Comparison of ENCODE assay signal across 8 cellular contexts in the genomic region with DNA sequence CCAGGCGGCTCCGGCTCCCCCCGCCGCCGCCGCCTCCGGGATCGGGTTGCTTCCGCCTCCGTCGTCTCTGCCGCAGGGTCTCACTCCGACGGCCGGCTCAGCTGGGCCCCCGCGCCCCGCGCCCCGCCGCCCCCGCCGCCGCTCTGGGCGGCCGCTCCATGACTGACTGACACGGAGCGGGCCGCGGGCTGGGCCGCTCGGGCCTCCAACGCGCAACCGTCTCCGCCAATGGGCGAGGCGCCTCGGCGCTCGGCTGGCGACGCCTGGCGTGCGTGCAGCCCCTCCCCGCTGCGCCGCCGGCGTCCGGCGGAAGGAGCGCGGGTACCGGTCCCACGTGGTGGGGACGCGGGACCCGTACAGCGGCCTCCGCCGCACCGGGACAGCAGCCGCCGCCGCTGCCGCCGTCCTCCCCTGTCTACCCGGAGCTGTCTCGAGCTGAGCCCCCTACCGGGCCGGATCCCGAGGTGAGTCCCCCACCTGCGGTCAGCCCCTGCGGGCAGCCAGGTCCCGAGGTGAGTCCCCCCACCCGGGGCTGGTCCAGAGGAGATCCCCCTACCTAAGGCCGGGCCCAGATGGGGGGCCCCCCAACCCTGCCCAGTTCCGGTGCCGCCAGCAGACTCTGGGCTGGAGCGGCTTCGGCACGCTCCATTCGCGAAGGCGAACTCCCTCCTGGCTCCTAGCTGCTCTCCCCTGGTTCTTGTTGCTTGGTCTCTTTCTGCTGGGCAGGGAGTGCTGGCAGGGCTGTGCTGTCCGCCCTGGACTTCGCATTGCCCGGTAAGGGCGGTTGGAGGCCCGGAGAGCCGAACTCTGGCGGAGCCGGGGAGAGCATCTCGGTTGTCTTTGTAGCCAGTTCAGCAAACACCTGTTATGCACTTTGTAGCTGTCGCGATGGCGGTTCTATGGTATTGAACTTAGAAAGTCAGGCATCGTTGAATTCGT. TPM values are rescaled to one million over a fixed set of nuclear protein-coding genes. Genes with fewer than 3 reads are reported as not detected.
DNase-seq lines count a peak whose midpoint lies in the region; ATAC-seq, FAIRE-seq and TF ChIP-seq lines count a peak whose summit lies in the region.

TAF5L (minus strand) TSS at position 230 of the 939 bp plus-strand sequence. CDS start 11,640 bp downstream, outside the sequence.
URB2 (plus strand) TSS at position 355 of the 939 bp plus-strand sequence. CDS start 1,387 bp downstream, outside the sequence.

- ATAC-seq in A549 = peak; percentile 95 to 98
- peak; percentile 81 for ATAC-seq in GM18520 (IDR thresholded peaks at IDR 0.05; ENCODE audit: unreplicated experiment)
- ATAC-seq in HG03064 (IDR thresholded peaks at IDR 0.05; ENCODE audit: low read depth, unreplicated experiment) = peak; percentile 79
- ATAC-seq in activated B cell treated with CpG ODN at 0.5 μM for 24 hours (ENCODE audit: low read depth) = peak; percentile 92

- H3K36me3 ChIP-seq in spleen = peaks cover 0 to 11% (median 0%) of the 10 kb centered on the region in 6 donors

- no peaks in the 10 kb centered on the region for H3K27me3 Mint-ChIP-seq in activated B cell treated with CpG ODN at 0.5 μM for 24 hours

- TF ChIP-seq CTCF in A549 (IDR thresholded peaks at IDR 0.05) (no peak), activated B cell treated with CpG ODN at 0.5 μM for 24 hours (IDR thresholded peaks at IDR 0.05) (no peak), spleen (IDR thresholded peaks at IDR 0.05 in 8 of 11, conservative IDR thresholded peaks at IDR 0.05 in 3 of 11) (peak in 2 of 11 experiments; percentile 23 to 41)

- no peaks in the 10 kb centered on the region for H3K27me3 ChIP-seq in spleen (replicated peaks in 1 of 7)

- TF ChIP-seq EP300 in A549 (IDR thresholded peaks at IDR 0.05) = no peak

- CTCF ChIA-PET in A549 (lab: Yijun Ruan, JAX) = interaction anchor here (1.4 kb wide), 1 partner anchor 22 kb away, joined by 3 read pairs; no protein-coding TSS in a partner anchor
- CTCF ChIA-PET in activated B cell treated with CpG ODN at 0.5 μM for 24 hours (lab: Charles Lee) = interaction anchor here (2.8 kb wide), 1 partner anchor 67 kb away, joined by 11 read pairs; the partner anchor contains the start of gene ABCB10

- H3K27ac ChIP-seq in A549 (peak within 1 kb of the TSS; percentile 93 to 98), caudate nucleus (ENCODE audit: low read depth, low read length) (peak within 1 kb of the TSS; percentile 53), spleen (peak within 1 kb of the TSS; percentile 75 to 96 (median 90))

- peaks cover 58% of the 10 kb centered on the region for H3K4me1 Mint-ChIP-seq in activated B cell treated with CpG ODN at 0.5 μM for 24 hours

- peak within 1 kb of the TSS; percentile 97 for H3K4me2 ChIP-seq in A549

- FAIRE-seq in A549 (lab: Jason Lieb, UNC) = no peak

- peaks cover 26% of the 10 kb centered on the region for H3K36me3 Mint-ChIP-seq in activated B cell treated with CpG ODN at 0.5 μM for 24 hours (ENCODE audit: low read depth)

- H3K4me3 ChIP-seq in A549 (peak within 1 kb of the TSS; percentile 73), spleen (peak within 1 kb of the TSS; percentile 87 to 100 (median 94))

- WGBS in A549 (ENCODE audit: missing lambda C conversion rate) = under 1% methylated on average over 14 of the region's 100 CpGs
- 0 to 1% (median 0%) methylated on average over 13 to 100 of the region's 100 CpGs for WGBS in spleen, 5 donors

- H3K9me3 Mint-ChIP-seq in activated B cell treated with CpG ODN at 0.5 μM for 24 hours = no peaks in the 10 kb centered on the region

- H3K4me3 Mint-ChIP-seq in activated B cell treated with CpG ODN at 0.5 μM for 24 hours = peak within 1 kb of the TSS; percentile 99

- TF ChIP-seq POLR2A in A549 (IDR thresholded peaks at IDR 0.05; ENCODE audit: low read length) (peak; percentile 86), spleen (IDR thresholded peaks at IDR 0.05) (peak in 1 of 3 donors; percentile 0)

- intact Hi-C loops in activated B cell treated with CpG ODN at 0.5 μM for 24 hours (cut with micrococcal nuclease) = loop anchor here (1.0 to 5.0 kb wide), 7 partner anchors 47 to 1351 kb away; partner anchors contain the start of genes CCSAP, GALNT2, NUP133 and RAB4A
- intact Hi-C loops in spleen (cut with DNase I; ENCODE audit: low total_unique reads) = loop anchor here (5.0 kb wide), 1 partner anchor 69 kb away; the partner anchor contains the start of gene ABCB10

- no peak for TF ChIP-seq RAD21 in A549 (conservative IDR thresholded peaks at IDR 0.05 in 1 of 2, IDR thresholded peaks at IDR 0.05 in 1 of 2)

- POLR2A ChIA-PET in A549 (lab: Yijun Ruan, JAX) = interaction anchor here (0.7 to 1.8 kb wide), 2 partner anchors 67 to 69 kb away, joined by 3 to 11 read pairs; partner anchors contain the start of gene ABCB10
- POLR2A ChIA-PET in activated B cell treated with CpG ODN at 0.5 μM for 24 hours (lab: Charles Lee) = interaction anchor here (0.5 to 4.5 kb wide), 5 partner anchors 9 to 685 kb away, joined by 3 to 46 read pairs (median 5); partner anchors contain the start of genes ABCB10 and NUP133

- H3K27ac Mint-ChIP-seq in activated B cell treated with CpG ODN at 0.5 μM for 24 hours = peak within 1 kb of the TSS; percentile 92

- DNase-seq in A549 (ENCODE audit: low read depth in 1 of 2, low spot score in 1 of 2) = peak; percentile 90 to 92
- DNase-seq in NCI-H2196 (lab: John Stamatoyannopoulos, UW; ENCODE audit: unreplicated experiment) = peak; percentile 95
- DNase-seq in activated B cell treated with CpG ODN at 0.5 μM for 24 hours = peak; percentile 86
- peak in 60 of 61 donors; percentile 27 to 94 (median 84) for DNase-seq in caudate nucleus (lab: John Stamatoyannopoulos, UW)
- DNase-seq in inferior parietal cortex (ENCODE audit: extremely low spot score) = peak; percentile 85
- DNase-seq in spleen = peak; percentile 98

- peaks cover 26% of the 10 kb centered on the region for H3K4me1 ChIP-seq in A549
- peaks cover 21 to 69% (median 39%) of the 10 kb centered on the region in 6 donors for H3K4me1 ChIP-seq in spleen

- H3K9me3 ChIP-seq in A549 = no peaks in the 10 kb centered on the region
- H3K9me3 ChIP-seq in spleen = no peaks in the 10 kb centered on the region

TF ChIP-seq in A549, 52 proteins besides CTCF, POLR2A, EP300 and RAD21 (continues in another document):
- TF ChIP-seq, protein P1, sequence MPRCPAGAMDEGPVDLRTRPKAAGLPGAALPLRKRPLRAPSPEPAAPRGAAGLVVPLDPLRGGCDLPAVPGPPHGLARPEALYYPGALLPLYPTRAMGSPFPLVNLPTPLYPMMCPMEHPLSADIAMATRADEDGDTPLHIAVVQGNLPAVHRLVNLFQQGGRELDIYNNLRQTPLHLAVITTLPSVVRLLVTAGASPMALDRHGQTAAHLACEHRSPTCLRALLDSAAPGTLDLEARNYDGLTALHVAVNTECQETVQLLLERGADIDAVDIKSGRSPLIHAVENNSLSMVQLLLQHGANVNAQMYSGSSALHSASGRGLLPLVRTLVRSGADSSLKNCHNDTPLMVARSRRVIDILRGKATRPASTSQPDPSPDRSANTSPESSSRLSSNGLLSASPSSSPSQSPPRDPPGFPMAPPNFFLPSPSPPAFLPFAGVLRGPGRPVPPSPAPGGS (IDR thresholded peaks at IDR 0.05) = peak; percentile 64; the same call in 1 of the 3 replicates
- TF ChIP-seq TFCP2L1 (CRISPR knock-in tag; IDR thresholded peaks at IDR 0.05) = 0 out of 2 replicates have a peak, but pooled peaks have one; percentile 44
- peak; percentile 43; the same call in 1 of the 2 replicates for TF ChIP-seq KDM5A (IDR thresholded peaks at IDR 0.05)
- TF ChIP-seq TP53 (CRISPR knock-in tag; IDR thresholded peaks at IDR 0.05) = no peak
- TF ChIP-seq MAZ (IDR thresholded peaks at IDR 0.05; ENCODE audit: borderline replicate concordance, low read depth, low read length) = peak; percentile 57; the same call in 1 of the 2 replicates
- TF ChIP-seq E2F6 (IDR thresholded peaks at IDR 0.05; ENCODE audit: borderline replicate concordance, low read depth) = peak; percentile 72
- TF ChIP-seq RCOR1 (IDR thresholded peaks at IDR 0.05; ENCODE audit: low read depth, low read length) = no peak
- TF ChIP-seq RFX5 (IDR thresholded peaks at IDR 0.05) = peak; percentile 28; the same call in 1 of the 2 replicates
- TF ChIP-seq MYC (IDR thresholded peaks at IDR 0.05; ENCODE audit: borderline replicate concordance, low read length) = peak; percentile 92; the same call in 1 of the 2 replicates

RNA-seq across cellular contexts. Expression of gene TAF5L, which starts in this region (rescaled TPM):
- polyA plus RNA-seq in A549 (2011; rRNA removed) (25.0 and 27.7 TPM in 2 replicates), A549 (2017; fragmentation: RNase III; extraction: RNeasy Plus Mini Kit Qiagen cat#74134 plus additional on column Dnase treatment) (17.4 to 19.1 TPM (median 18.8 TPM) in 3 replicates), spleen (10 to 100 TPM in 1 of 3 donors, 1 to 10 TPM in 2; 7.0 to 10.9 (median 7.7) TPM)
- 16.4 and 22.5 TPM in 2 replicates for polyA plus RNA-seq in A549 (2012; cell fraction: cytosol; rRNA removed)
- 24.2 and 30.7 TPM in 2 replicates for polyA plus RNA-seq in A549 (2012; cell fraction: nucleus; rRNA removed)
- 38.6 and 42.7 TPM in 2 replicates for polyA minus RNA-seq in A549 (2011; rRNA and poly(A)+ RNA removed)
- total RNA-seq in activated B cell treated with CpG ODN at 0.5 μM for 24 hours (22.0 and 24.4 TPM in 2 replicates), spleen (10 to 100 TPM; 15.8 to 24.7 (median 18.2) TPM)

RNA-seq across cellular contexts. Expression of gene URB2, which starts in this region (rescaled TPM):
- 15.7 and 19.6 TPM in 2 replicates for polyA plus RNA-seq in A549 (2011; rRNA removed)
- polyA plus RNA-seq in A549 (2012; cell fraction: cytosol; rRNA removed) = 9.2 and 12.0 TPM in 2 replicates
- polyA plus RNA-seq in A549 (2012; cell fraction: nucleus; rRNA removed) = 15.9 and 17.3 TPM in 2 replicates
- polyA plus RNA-seq in A549 (2017; fragmentation: RNase III; extraction: RNeasy Plus Mini Kit Qiagen cat#74134 plus additional on column Dnase treatment) = 13.7 to 15.6 TPM (median 14.1 TPM) in 3 replicates
- polyA minus RNA-seq in A549 (2011; rRNA and poly(A)+ RNA removed) = 48.4 and 52.1 TPM in 2 replicates
- total RNA-seq in activated B cell treated with CpG ODN at 0.5 μM for 24 hours = 17.4 and 21.8 TPM in 2 replicates
- total RNA-seq in spleen = 10 to 100 TPM in 3 of 7 donors, 1 to 10 TPM in 4; 6.7 to 13.6 (median 9.8) TPM
- polyA plus RNA-seq in spleen = 1 to 10 TPM; 2.1 to 3.5 (median 2.4) TPM

Comparison
In these comparisons a context has a peak if more than half of its experiments do, and no peak if none do; other contexts are left out.
1. Peak in every context shown above with its lines: DNase-seq, ATAC-seq, H3K4me3 ChIP-seq and H3K27ac ChIP-seq.